In the genomic region with DNA sequence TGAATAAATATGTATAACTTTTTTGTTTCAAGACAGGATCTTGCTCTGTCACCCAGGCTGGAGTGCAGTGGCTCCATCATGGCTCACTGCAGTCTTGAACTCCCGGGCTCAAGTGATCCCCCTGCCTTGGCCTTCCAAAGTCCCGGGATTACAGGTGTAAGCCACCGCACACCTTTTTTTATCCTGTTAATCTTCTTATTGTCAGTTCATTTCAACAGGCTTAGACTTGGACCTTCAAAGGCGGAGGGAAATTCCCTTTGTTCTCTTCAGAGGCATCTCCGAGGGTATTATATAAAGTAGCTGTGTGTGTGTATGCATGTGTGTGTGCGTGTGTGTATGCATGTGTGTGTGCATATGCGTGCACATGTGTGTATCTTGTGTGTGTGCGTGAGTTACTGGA, we compare ENCODE assay signal across 1 cellular context.
TF ChIP-seq lines count a peak whose summit lies in the region.

No MANE protein-coding gene starts in this region.

TF ChIP-seq in K562, 482 proteins besides CTCF, POLR2A, EP300 and RAD21:
- TF ChIP-seq ELF4 (CRISPR knock-in tag; IDR thresholded peaks at IDR 0.05): no peak
- no peak for TF ChIP-seq HMBOX1 (IDR thresholded peaks at IDR 0.05)
- TF ChIP-seq, protein P1, sequence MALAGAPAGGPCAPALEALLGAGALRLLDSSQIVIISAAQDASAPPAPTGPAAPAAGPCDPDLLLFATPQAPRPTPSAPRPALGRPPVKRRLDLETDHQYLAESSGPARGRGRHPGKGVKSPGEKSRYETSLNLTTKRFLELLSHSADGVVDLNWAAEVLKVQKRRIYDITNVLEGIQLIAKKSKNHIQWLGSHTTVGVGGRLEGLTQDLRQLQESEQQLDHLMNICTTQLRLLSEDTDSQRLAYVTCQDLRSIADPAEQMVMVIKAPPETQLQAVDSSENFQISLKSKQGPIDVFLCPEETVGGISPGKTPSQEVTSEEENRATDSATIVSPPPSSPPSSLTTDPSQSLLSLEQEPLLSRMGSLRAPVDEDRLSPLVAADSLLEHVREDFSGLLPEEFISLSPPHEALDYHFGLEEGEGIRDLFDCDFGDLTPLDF (CRISPR knock-in tag; IDR thresholded peaks at IDR 0.05): no peak
- no peak for TF ChIP-seq HNRNPLL (IDR thresholded peaks at IDR 0.05; ENCODE audit: low read depth, low read length, poor library complexity, severe bottlenecking)
- no peak for TF ChIP-seq ZNF778 (CRISPR knock-in tag; IDR thresholded peaks at IDR 0.05)
- no peak for TF ChIP-seq ZKSCAN3 (CRISPR knock-in tag; IDR thresholded peaks at IDR 0.05)
- TF ChIP-seq MXI1 (IDR thresholded peaks at IDR 0.05; ENCODE audit: low read depth, low read length): no peak
